In the genomic region with DNA sequence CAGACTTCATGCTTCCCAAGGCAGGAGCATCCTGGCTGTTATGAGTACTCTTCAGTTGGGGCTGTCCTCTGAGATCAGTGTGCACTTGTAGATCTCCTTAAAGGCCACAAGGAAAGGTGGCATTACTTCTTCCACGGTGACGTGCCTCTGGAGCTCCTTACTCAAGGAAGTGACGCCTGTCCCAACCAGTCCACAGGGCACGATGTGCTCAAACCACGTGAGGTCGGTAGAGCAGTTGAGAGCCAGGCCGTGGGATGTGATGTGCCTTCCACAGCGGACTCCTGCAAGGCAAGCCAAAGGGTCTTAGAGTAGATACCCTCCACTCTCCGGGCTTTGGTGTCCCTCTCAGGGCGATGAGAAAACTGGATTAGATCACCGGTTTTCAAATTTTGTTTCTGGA, we compare ENCODE assay signal across 13 cellular contexts. TPM values are rescaled to one million over a fixed set of nuclear protein-coding genes. Genes with fewer than 3 reads are reported as not detected.
A peak's percentile ranks its signal among the peaks of the same experiment; 100 is the strongest.
DNase-seq lines count a peak whose midpoint lies in the region; ATAC-seq, FAIRE-seq and TF ChIP-seq lines count a peak whose summit lies in the region.
"Had no signal": no experiment of that assay in that cellular context is flagged by ENCODE, and none has a peak within 500 bp of the region (broad histone marks: within the 10 kb centered on the region; RNA-seq: fewer than 3 reads in every experiment).

No MANE protein-coding gene starts in this region.

- H3K4me3 ChIP-seq in A673 (ENCODE audit: low read depth, low read length, poor library complexity, severe bottlenecking) (no peak overlapping the region), GM23338 (peak overlapping the region; percentile 70; the same call in 1 of the 2 replicates), keratinocyte (ENCODE audit: control insufficient read depth in 2 of 3, extremely low read depth in 1 of 3, insufficient read depth in 2 of 3, low read depth in 1 of 3, low read length in 3 of 3) (no peak overlapping the region), uterus (no peak overlapping the region)

- H3K27ac ChIP-seq in A673 (ENCODE audit: low read depth, low read length, poor library complexity, severe bottlenecking) = peak overlapping the region; percentile 98
- H3K27ac ChIP-seq in GM23338 (ENCODE audit: low read depth) = peak overlapping the region; percentile 89
- H3K27ac ChIP-seq in VCaP = peak overlapping the region; percentile 99
- H3K27ac ChIP-seq in keratinocyte (ENCODE audit: control insufficient read depth, insufficient read depth, low read length) = no peak overlapping the region
- no peak overlapping the region for H3K27ac ChIP-seq in uterus

- H2AFZ ChIP-seq in GM23338 = peak overlapping the region; percentile 96; the same call in 1 of the 2 replicates
- H2AFZ ChIP-seq in keratinocyte (ENCODE audit: control insufficient read depth, low read length) = no peak overlapping the region

- H4K20me1 ChIP-seq in GM23338 (replicated peaks; ENCODE audit: insufficient read depth) = no peaks in the 10 kb centered on the region
- H4K20me1 ChIP-seq in keratinocyte (ENCODE audit: control insufficient read depth, extremely low read depth, insufficient read depth, low read length) = no peaks in the 10 kb centered on the region

- H3K9me2 ChIP-seq in GM23338 (ENCODE audit: insufficient read depth) = peaks cover 11% of the 10 kb centered on the region; the same call in 1 of the 2 replicates

- no peaks in the 10 kb centered on the region for H3K79me2 ChIP-seq in GM23338 (replicated peaks; ENCODE audit: insufficient read depth)
- no peaks in the 10 kb centered on the region for H3K79me2 ChIP-seq in keratinocyte (ENCODE audit: control insufficient read depth, insufficient read depth, low read length)

- peaks cover 22% of the 10 kb centered on the region for H3K36me3 Mint-ChIP-seq in GM23338 (ENCODE audit: low read depth)

- H3K9ac ChIP-seq in keratinocyte (ENCODE audit: control insufficient read depth, extremely low read depth, insufficient read depth, low read length) = no peak overlapping the region

- peak overlapping the region; percentile 79 for H3K4me2 ChIP-seq in GM23338
- peak overlapping the region; percentile 2 for H3K4me2 ChIP-seq in keratinocyte (ENCODE audit: control insufficient read depth, extremely low read depth, insufficient read depth, low read depth, low read length)

- H3K27ac Mint-ChIP-seq in GM23338 = peak overlapping the region; percentile 95

- no peak for DNase-seq in A673 (ENCODE audit: low spot score)
- peak; percentile 2 for DNase-seq in GM23338 (ENCODE audit: low spot score)
- no peak for DNase-seq in keratinocyte (ENCODE audit: low read depth, low spot score)
- no peak for DNase-seq in AG08396 (ENCODE audit: low spot score)
- no peak for DNase-seq in uterus
- no peak for DNase-seq in NCI-H1092 treated with DMSO at 0.1 percent for 48 hours (lab: John Stamatoyannopoulos, UW)
- DNase-seq: DMS153; NCI-H226; stimulated activated CD4-positive, alpha-beta T cell treated with anti-CD3 and anti-CD28 coated beads, Interleukin-15, amount 100 ng/mL, for 24 hours had no signal

- H3F3A ChIP-seq in GM23338 (replicated peaks; ENCODE audit: low read depth) = no peaks in the 10 kb centered on the region; the same call in 1 of the 2 replicates

- TF ChIP-seq CTCF in A673 (conservative IDR thresholded peaks at IDR 0.05; ENCODE audit: low read depth, low read length) (no peak), GM23338 (conservative IDR thresholded peaks at IDR 0.05; ENCODE audit: low read depth in 2 of 2) (no peak), VCaP (conservative IDR thresholded peaks at IDR 0.05) (no peak), keratinocyte (optimal IDR thresholded peaks at IDR 0.05 in 1 of 3, IDR thresholded peaks at IDR 0.05 in 1 of 3, conservative IDR thresholded peaks at IDR 0.05 in 1 of 3; ENCODE audit: extremely low read depth in 1 of 3, insufficient read depth in 2 of 3, low read length in 3 of 3) (no peak), uterus (IDR thresholded peaks at IDR 0.05) (no peak)

- H3K9me1 ChIP-seq in keratinocyte (ENCODE audit: control insufficient read depth, extremely low read depth, insufficient read depth, low read length) = no peaks in the 10 kb centered on the region

- H3K4me1 Mint-ChIP-seq in GM23338 = peaks cover 17% of the 10 kb centered on the region

- H3K4me1 ChIP-seq in A673 (ENCODE audit: insufficient read depth, low read length, poor library complexity, severe bottlenecking) (peaks cover 8% of the 10 kb centered on the region), GM23338 (ENCODE audit: insufficient read depth) (peaks cover 9% of the 10 kb centered on the region), keratinocyte (ENCODE audit: control insufficient read depth, extremely low read depth, insufficient read depth, low read length) (peaks cover 9% of the 10 kb centered on the region), uterus (no peaks in the 10 kb centered on the region)

- intact Hi-C loops in A673 (cut with micrococcal nuclease; ENCODE audit: unreplicated experiment) = loop anchor here (5.0 kb wide), 1 partner anchor 455 kb away; a partner anchor contains a TSS
- intact Hi-C loops in uterus (cut with DNase I; ENCODE audit: low total_unique reads) = no loop called here

- H3K9me3 ChIP-seq in A673 (ENCODE audit: low read depth, low read length, poor library complexity, severe bottlenecking) (no peaks in the 10 kb centered on the region), keratinocyte (ENCODE audit: control insufficient read depth, low read depth, low read length) (no peaks in the 10 kb centered on the region), uterus (no peaks in the 10 kb centered on the region)
- H3K9me3 ChIP-seq: thoracic aorta had no signal

- peaks cover 10% of the 10 kb centered on the region for H3K27me3 Mint-ChIP-seq in GM23338 (ENCODE audit: insufficient read depth, low read depth, poor library complexity)

- FAIRE-seq in keratinocyte (lab: Jason Lieb, UNC) = no peak
- FAIRE-seq: TTC549 had no signal

- no peaks in the 10 kb centered on the region for H3K36me3 ChIP-seq in A673 (ENCODE audit: insufficient read depth, low read length, poor library complexity, severe bottlenecking)
- H3K36me3 ChIP-seq in GM23338 (ENCODE audit: insufficient read depth) = no peaks in the 10 kb centered on the region
- H3K36me3 ChIP-seq in keratinocyte (ENCODE audit: control insufficient read depth in 2 of 2, extremely low read depth in 1 of 2, insufficient read depth in 2 of 2, low read length in 2 of 2) = no peaks in the 10 kb centered on the region
- H3K36me3 ChIP-seq in uterus = no peaks in the 10 kb centered on the region
- H3K36me3 ChIP-seq: thoracic aorta had no signal

- H3K4me3 Mint-ChIP-seq in GM23338 = peak overlapping the region; percentile 78

- TF ChIP-seq POLR2A in uterus (IDR thresholded peaks at IDR 0.05) = no peak

- H3K9me3 Mint-ChIP-seq in GM23338 = peaks cover 16% of the 10 kb centered on the region

- CTCF ChIA-PET in A673 (lab: Charles Lee) = interaction anchor here (0.7 to 1.3 kb wide), 4 partner anchors 28 to 85 kb away, joined by 3 to 15 read pairs (median 4); no protein-coding TSS in a partner anchor

- POLR2A ChIA-PET in A673 (lab: Charles Lee; ENCODE audit: low non-redundant PET) = interaction anchor here (0.7 kb wide), 1 partner anchor 323 kb away, joined by 13 read pairs; no protein-coding TSS in a partner anchor

- ATAC-seq in GM23338 (no peak), GM19023 (IDR thresholded peaks at IDR 0.05; ENCODE audit: unreplicated experiment) (no peak)

- dilution Hi-C loops in keratinocyte (cut with MboI; ENCODE audit: extremely low pct_ligation_motif_present, low sequenced_read_pairs) = loop anchor here (5.0 kb wide), 1 partner anchor 55 kb away; no protein-coding TSS in a partner anchor

- BruUV-seq in A673 (replicated peaks; lab: Mats Ljungman, UMichigan) = no TSS peak

- no peaks in the 10 kb centered on the region for H3K27me3 ChIP-seq in A673 (replicated peaks; ENCODE audit: insufficient read depth, low read depth, low read length, poor library complexity)
- H3K27me3 ChIP-seq in GM23338 (ENCODE audit: insufficient read depth) = no peaks in the 10 kb centered on the region
- H3K27me3 ChIP-seq in keratinocyte (ENCODE audit: control insufficient read depth, extremely low read depth, insufficient read depth, low read length) = no peaks in the 10 kb centered on the region
- H3K27me3 ChIP-seq in uterus = no peaks in the 10 kb centered on the region

TF ChIP-seq in GM23338, 12 proteins besides CTCF, POLR2A, EP300 and RAD21 (continues in another document):
- no peak for TF ChIP-seq NANOG (IDR thresholded peaks at IDR 0.05; ENCODE audit: borderline replicate concordance)
- no peak for TF ChIP-seq CREB1 (CRISPR knock-in tag; IDR thresholded peaks at IDR 0.05; ENCODE audit: low read depth)
- TF ChIP-seq JUNB (IDR thresholded peaks at IDR 0.05; ENCODE audit: unreplicated experiment) = no peak

RNA-seq across cellular contexts. Expression of a gene that starts 1.4 kb away (rescaled TPM):
- 8.6 and 12.6 TPM in 2 replicates for total RNA-seq in A673 (2021)
- total RNA-seq in GM23338 (2014; rRNA removed; shearing (Covaris generic)) = 16.9 and 19.5 TPM in 2 replicates
- polyA plus RNA-seq in GM23338 (2016; fragmentation: Nextera tagmentation; extraction: Ambion mirVana) = 5.9 and 8.2 TPM in 2 replicates
- 1.2 to 2.6 TPM (median 2.3 TPM) in 3 replicates for polyA plus RNA-seq in keratinocyte
- polyA plus RNA-seq in keratinocyte (2011; ENCODE audit: low read depth) = 0.35 TPM
- 0.82 and 1.3 TPM in 2 replicates for polyA plus RNA-seq in keratinocyte (2011; cell fraction: cytosol; rRNA removed)
- polyA plus RNA-seq in keratinocyte (2011; cell fraction: nucleus; rRNA removed) = 0.97 and 1.0 TPM in 2 replicates
- 0.56 and 1.8 TPM in 2 replicates for polyA plus RNA-seq in keratinocyte (2012; ENCODE audit: low replicate concordance)
- 1.3 to 8.3 TPM (median 5.0 TPM) in 3 replicates for polyA minus RNA-seq in keratinocyte
- polyA minus RNA-seq in keratinocyte (2011; cell fraction: cytosol; rRNA and poly(A)+ RNA removed) = not detected
- polyA minus RNA-seq in keratinocyte (2011; cell fraction: nucleus; rRNA and poly(A)+ RNA removed) = not detected in 2 replicates
- 10 to 100 TPM in 1 of 4 donors, 1 to 10 TPM in 3; 5.0 to 19.5 (median 7.3) TPM for total RNA-seq in uterus

RNA-seq across cellular contexts. Expression of a gene that starts 24.7 kb away (rescaled TPM):
- total RNA-seq in A673 (2021) = 106 and 107 TPM in 2 replicates
- 4.3 and 10.6 TPM in 2 replicates for total RNA-seq in GM23338 (2014; rRNA removed; shearing (Covaris generic))
- polyA plus RNA-seq in GM23338 (2016; fragmentation: Nextera tagmentation; extraction: Ambion mirVana) = 2.3 and 2.4 TPM in 2 replicates
- not detected in 3 replicates for polyA plus RNA-seq in keratinocyte
- not detected for polyA plus RNA-seq in keratinocyte (2011; ENCODE audit: low read depth)
- not detected in 2 replicates for polyA plus RNA-seq in keratinocyte (2011; cell fraction: cytosol; rRNA removed)
- 0.16 TPM in 1 of 2 replicates, not detected in the other for polyA plus RNA-seq in keratinocyte (2011; cell fraction: nucleus; rRNA removed)
- polyA plus RNA-seq in keratinocyte (2012; ENCODE audit: low replicate concordance) = not detected in 2 replicates
- not detected in 3 replicates for polyA minus RNA-seq in keratinocyte
- polyA minus RNA-seq in keratinocyte (2011; cell fraction: cytosol; rRNA and poly(A)+ RNA removed) = not detected
- polyA minus RNA-seq in keratinocyte (2011; cell fraction: nucleus; rRNA and poly(A)+ RNA removed) = not detected in 2 replicates
- total RNA-seq in uterus = 10 to 100 TPM in 2 of 4 donors, 1 to 10 TPM in 2; 2.4 to 13.7 (median 10.5) TPM

Comparison
In these comparisons a context has a peak if more than half of its experiments do, and no peak if none do; other contexts are left out.
1. H3K27ac ChIP-seq: peak in A673 (single experiment), GM23338 (single experiment) and VCaP (single experiment); none in keratinocyte (single experiment) and uterus (0 of 2).